In genomic region chr14:33567003-33567735, GRCh38 we compare ENCODE assay signal across 17 cellular contexts.
DNase-seq lines count a peak whose midpoint lies in the region; TF ChIP-seq lines count a peak whose summit lies in the region.
"Had no signal": no experiment of that assay in that cellular context is flagged by ENCODE, and none has a peak within 500 bp of the region (broad histone marks: within the 10 kb centered on the region; RNA-seq: fewer than 3 reads in every experiment).

No MANE protein-coding gene starts in this region.

- H3K4me1 ChIP-seq in smooth muscle cell (ENCODE audit: low read depth): peaks cover 24% of the 10 kb centered on the region
- H3K4me1 ChIP-seq: body of pancreas had no signal

- peak overlapping the region; percentile 91 for H3K27ac Mint-ChIP-seq in chondrocyte (ENCODE audit: unreplicated experiment)
- H3K27ac Mint-ChIP-seq: CD8-positive, alpha-beta memory T cell; naive B cell had no signal

- H3K27me3 ChIP-seq in smooth muscle cell (ENCODE audit: low read depth): no peaks in the 10 kb centered on the region
- H3K27me3 ChIP-seq: body of pancreas had no signal

- TF ChIP-seq CTCF in chondrocyte (IDR thresholded peaks at IDR 0.05): no peak
- no peak for TF ChIP-seq CTCF in smooth muscle cell (IDR thresholded peaks at IDR 0.05; ENCODE audit: borderline replicate concordance, insufficient read depth, poor library complexity, severe bottlenecking)

- DNase-seq in NCI-H1436 treated with DMSO at 0.1 percent for 48 hours (lab: John Stamatoyannopoulos, UW): peak; percentile 58
- DNase-seq in NCI-H1436 (lab: John Stamatoyannopoulos, UW): no peak
- DNase-seq in NCI-H2227 treated with DMSO at 0.1 percent for 48 hours (lab: John Stamatoyannopoulos, UW): peak; percentile 42
- DNase-seq in chondrocyte (ENCODE audit: low spot score): no peak
- DNase-seq in smooth muscle cell (lab: John Stamatoyannopoulos, UW; ENCODE audit: unreplicated experiment): no peak
- DNase-seq in NK-92 treated with Interleukin-12 subunit alpha and Interleukin-12 subunit beta, amount 100 ng/mL, for 24 hours (lab: John Stamatoyannopoulos, UW): no peak
- no peak for DNase-seq in GDM1 (lab: John Stamatoyannopoulos, UW)
- no peak for DNase-seq in AG20443 (ENCODE audit: low spot score)
- DNase-seq: activated CD8-positive, alpha-beta memory T cell treated with anti-CD3 and anti-CD28 coated beads for 24 hours; activated gamma-delta T cell treated with Interleukin-2 at 50 U/mL for 16 hours; body of pancreas; CD8-positive, alpha-beta memory T cell; effector CD4-positive, alpha-beta T cell; naive B cell; right cardiac atrium; stimulated activated naive CD4-positive, alpha-beta T cell had no signal

- H3K4me3 Mint-ChIP-seq in chondrocyte (ENCODE audit: unreplicated experiment): no peak overlapping the region
- H3K4me3 Mint-ChIP-seq: CD8-positive, alpha-beta memory T cell; naive B cell had no signal

- H3F3A ChIP-seq in smooth muscle cell (ENCODE audit: low read depth): no peaks in the 10 kb centered on the region

- H3K36me3 ChIP-seq in smooth muscle cell (ENCODE audit: low read depth): no peaks in the 10 kb centered on the region

- peak overlapping the region; percentile 86 for H3K27ac ChIP-seq in smooth muscle cell (ENCODE audit: low read depth)
- H3K27ac ChIP-seq: body of pancreas, SK-N-MC had no signal

- H3K9me3 ChIP-seq in smooth muscle cell (replicated peaks; ENCODE audit: low read depth): no peaks in the 10 kb centered on the region
- H3K9me3 ChIP-seq: body of pancreas had no signal

- H3K27me3 Mint-ChIP-seq in chondrocyte (ENCODE audit: low read depth): no peaks in the 10 kb centered on the region
- H3K27me3 Mint-ChIP-seq: CD8-positive, alpha-beta memory T cell; naive B cell had no signal

- no peaks in the 10 kb centered on the region for H4K20me1 ChIP-seq in smooth muscle cell (ENCODE audit: low read depth)

- H3K36me3 Mint-ChIP-seq in chondrocyte (ENCODE audit: low read depth): no peaks in the 10 kb centered on the region
- H3K36me3 Mint-ChIP-seq: CD8-positive, alpha-beta memory T cell; naive B cell had no signal

- no peak overlapping the region for H3K4me3 ChIP-seq in smooth muscle cell
- H3K4me3 ChIP-seq: body of pancreas, SK-N-MC had no signal

- 72% methylated on average over 11 of the region's 11 CpGs for WGBS in smooth muscle cell (ENCODE audit: low lambda C conversion rate)

- H3K4me2 ChIP-seq in smooth muscle cell: peak overlapping the region; percentile 72

- no peaks in the 10 kb centered on the region for H3K9me3 Mint-ChIP-seq in chondrocyte (ENCODE audit: low read depth)
- H3K9me3 Mint-ChIP-seq: naive B cell had no signal

- H3K4me1 Mint-ChIP-seq in chondrocyte (ENCODE audit: low read depth): peaks cover 71% of the 10 kb centered on the region
- H3K4me1 Mint-ChIP-seq: CD8-positive, alpha-beta memory T cell; naive B cell had no signal

- no peak overlapping the region for H2AFZ ChIP-seq in smooth muscle cell (ENCODE audit: low read depth)

- H3K9ac ChIP-seq in smooth muscle cell (ENCODE audit: low read depth): no peak overlapping the region

- H3K79me2 ChIP-seq in smooth muscle cell (ENCODE audit: low read depth): no peaks in the 10 kb centered on the region

Comparison
In these comparisons a context has a peak if more than half of its experiments do, and no peak if none do; other contexts are left out.
1. DNase-seq: peak in NCI-H1436 treated with DMSO at 0.1 percent for 48 hours (single experiment) and NCI-H2227 treated with DMSO at 0.1 percent for 48 hours (single experiment); none in NCI-H1436 (single experiment), chondrocyte (single experiment), smooth muscle cell (single experiment), NK-92 treated with Interleukin-12 subunit alpha and Interleukin-12 subunit beta, amount 100 ng/mL, for 24 hours (single experiment), GDM1 (single experiment) and AG20443 (single experiment).